7 cellular contexts compared by ENCODE assay signal in genomic region chr2:111473522-111473921, GRCh38.
DNase-seq lines count a peak whose midpoint lies in the region; ATAC-seq, FAIRE-seq and TF ChIP-seq lines count a peak whose summit lies in the region.
"Not testable (repeated sequence)": the region's sequence is repeated elsewhere in the genome, so short reads cannot be mapped to it uniquely, and the experiment has no call there.

No MANE protein-coding gene starts in this region.

- not testable (repeated sequence) for TF ChIP-seq CTCF in PC-3 (conservative IDR thresholded peaks at IDR 0.05; ENCODE audit: low read depth, low read length); activated CD8-positive, alpha-beta T cell treated with anti-CD3 and anti-CD28 coated beads for 36 hours (IDR thresholded peaks at IDR 0.05); psoas muscle (IDR thresholded peaks at IDR 0.05)
- TF ChIP-seq CTCF in right lobe of liver (IDR thresholded peaks at IDR 0.05), result peak in 1 of 4 donors; percentile 13

- H4K20me1 ChIP-seq in PC-3 (ENCODE audit: low read length), result not testable (repeated sequence)

- not testable (repeated sequence) for H2AFZ ChIP-seq in PC-3 (ENCODE audit: low read length)

- intact Hi-C loops in PC-3 (cut with micrococcal nuclease); activated CD8-positive, alpha-beta T cell treated with anti-CD3 and anti-CD28 coated beads for 36 hours (cut with micrococcal nuclease); Right ventricle myocardium inferior (cut with DNase I); right lobe of liver (cut with DNase I); psoas muscle (cut with DNase I): not testable (repeated sequence)

- not testable (repeated sequence) for H3K4me3 ChIP-seq in PC-3 (ENCODE audit: low read length); right lobe of liver; psoas muscle

- H3F3A ChIP-seq in PC-3 (ENCODE audit: low read length, unreplicated experiment), result not testable (repeated sequence)

- not testable (repeated sequence) for H3K4me2 ChIP-seq in PC-3 (ENCODE audit: low read length)

- not testable (repeated sequence) for DNase-seq in GM12891 (ENCODE audit: insufficient read length, low spot score); PC-3; activated CD8-positive, alpha-beta T cell treated with anti-CD3 and anti-CD28 coated beads for 36 hours; activated naive CD8-positive, alpha-beta T cell treated with anti-CD3 and anti-CD28 coated beads, Interleukin-2, amount 50 U/mL, for 24 hours; Right ventricle myocardium inferior (ENCODE audit: missing footprints); right lobe of liver; psoas muscle

- not testable (repeated sequence) for H3K9me2 ChIP-seq in PC-3 (replicated peaks; ENCODE audit: low read length)

- H3K27me3 ChIP-seq in PC-3 (ENCODE audit: low read length); right lobe of liver; psoas muscle (ENCODE audit: insufficient read depth in 3 of 3, low read length in 2 of 3): not testable (repeated sequence)

- not testable (repeated sequence) for H3K36me3 ChIP-seq in PC-3 (ENCODE audit: low read depth, low read length); right lobe of liver; psoas muscle (ENCODE audit: insufficient read depth in 1 of 2, low read depth in 1 of 2)

- peaks cover 44% of the 10 kb centered on the region for H3K79me2 ChIP-seq in PC-3 (ENCODE audit: low read length)

- not testable (repeated sequence) for H3K27ac Mint-ChIP-seq in activated CD8-positive, alpha-beta T cell treated with anti-CD3 and anti-CD28 coated beads for 36 hours
- H3K27ac Mint-ChIP-seq in activated naive CD8-positive, alpha-beta T cell treated with anti-CD3 and anti-CD28 coated beads, Interleukin-2, amount 50 U/mL, for 24 hours, result peak overlapping the region; percentile 47

- not testable (repeated sequence) for H3K36me3 Mint-ChIP-seq in activated CD8-positive, alpha-beta T cell treated with anti-CD3 and anti-CD28 coated beads for 36 hours (ENCODE audit: low read depth); activated naive CD8-positive, alpha-beta T cell treated with anti-CD3 and anti-CD28 coated beads, Interleukin-2, amount 50 U/mL, for 24 hours (ENCODE audit: low read depth)

- peak; percentile 78 for ATAC-seq in PC-3
- ATAC-seq in activated CD8-positive, alpha-beta T cell treated with anti-CD3 and anti-CD28 coated beads for 36 hours, result peak; percentile 55
- peak; percentile 59 for ATAC-seq in activated naive CD8-positive, alpha-beta T cell treated with anti-CD3 and anti-CD28 coated beads, Interleukin-2, amount 50 U/mL, for 24 hours
- peak; percentile 38 for ATAC-seq in Right ventricle myocardium inferior
- peak; percentile 81 to 84 (median 84) for ATAC-seq in right lobe of liver
- peak; percentile 77 to 93 (median 86) for ATAC-seq in psoas muscle

- H3K27ac ChIP-seq in PC-3 (ENCODE audit: low read length); right lobe of liver; psoas muscle: not testable (repeated sequence)

- H3K27me3 Mint-ChIP-seq in activated CD8-positive, alpha-beta T cell treated with anti-CD3 and anti-CD28 coated beads for 36 hours; activated naive CD8-positive, alpha-beta T cell treated with anti-CD3 and anti-CD28 coated beads, Interleukin-2, amount 50 U/mL, for 24 hours: not testable (repeated sequence)

- not testable (repeated sequence) for H3K4me1 Mint-ChIP-seq in activated CD8-positive, alpha-beta T cell treated with anti-CD3 and anti-CD28 coated beads for 36 hours (ENCODE audit: low read depth)
- H3K4me1 Mint-ChIP-seq in activated naive CD8-positive, alpha-beta T cell treated with anti-CD3 and anti-CD28 coated beads, Interleukin-2, amount 50 U/mL, for 24 hours, result peaks cover 15% of the 10 kb centered on the region

- FAIRE-seq in GM12891 (lab: Jason Lieb, UNC), result peak; percentile 73

- BruUV-seq in PC-3 (replicated peaks; lab: Mats Ljungman, UMichigan), result not testable (repeated sequence)

- H3K9me3 ChIP-seq in PC-3 (ENCODE audit: low read length); right lobe of liver; psoas muscle: not testable (repeated sequence)

- not testable (repeated sequence) for H3K9me3 Mint-ChIP-seq in activated CD8-positive, alpha-beta T cell treated with anti-CD3 and anti-CD28 coated beads for 36 hours; activated naive CD8-positive, alpha-beta T cell treated with anti-CD3 and anti-CD28 coated beads, Interleukin-2, amount 50 U/mL, for 24 hours

- WGBS in right lobe of liver (ENCODE audit: insufficient coverage, low coverage, low lambda C conversion rate, missing lambda C conversion rate), result 17% methylated on average over 2 of the region's 3 CpGs
- 23 to 50% (median 43%) methylated on average over 1 to 3 of the region's 3 CpGs for WGBS in psoas muscle, 3 donors

- CTCF ChIA-PET in PC-3 (lab: Charles Lee); activated CD8-positive, alpha-beta T cell treated with anti-CD3 and anti-CD28 coated beads for 36 hours (lab: Charles Lee): not testable (repeated sequence)

- H3K4me3 Mint-ChIP-seq in activated CD8-positive, alpha-beta T cell treated with anti-CD3 and anti-CD28 coated beads for 36 hours; activated naive CD8-positive, alpha-beta T cell treated with anti-CD3 and anti-CD28 coated beads, Interleukin-2, amount 50 U/mL, for 24 hours: not testable (repeated sequence)

- not testable (repeated sequence) for H3K4me1 ChIP-seq in PC-3 (ENCODE audit: insufficient read depth, low read length); right lobe of liver; psoas muscle

- not testable (repeated sequence) for H3K9ac ChIP-seq in PC-3 (ENCODE audit: low read length)

- POLR2A ChIA-PET in PC-3 (lab: Charles Lee; ENCODE audit: unreplicated experiment); activated CD8-positive, alpha-beta T cell treated with anti-CD3 and anti-CD28 coated beads for 36 hours (lab: Charles Lee): not testable (repeated sequence)

- not testable (repeated sequence) for TF ChIP-seq POLR2A in GM12891 (IDR thresholded peaks at IDR 0.05; ENCODE audit: low read depth, low read length); right lobe of liver (IDR thresholded peaks at IDR 0.05)
